In the genomic region with DNA sequence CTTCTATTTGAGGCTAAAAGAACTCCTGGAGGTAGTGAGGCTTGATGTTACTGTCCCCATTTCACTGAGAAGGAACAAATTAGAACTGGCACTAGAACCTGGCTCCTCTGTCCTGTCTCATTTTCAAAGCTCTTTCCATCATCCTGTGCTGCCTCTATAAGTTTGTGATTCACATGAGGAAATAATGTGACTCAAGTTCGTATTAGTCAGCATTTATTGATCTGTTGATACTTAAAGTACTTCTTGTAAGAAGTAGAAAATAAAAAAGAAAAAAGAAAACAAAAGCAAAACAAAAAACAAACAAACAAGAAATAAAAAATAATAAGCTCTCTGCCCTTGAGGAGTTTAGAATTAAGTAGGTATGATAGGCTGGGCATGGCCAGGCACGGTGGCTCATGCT, we compare ENCODE assay signal across 1 cellular context.
A peak's percentile ranks its signal among the peaks of the same experiment; 100 is the strongest.
TF ChIP-seq lines count a peak whose summit lies in the region.

No MANE protein-coding gene starts in this region.

TF ChIP-seq in IMR-90, 13 proteins besides CTCF, POLR2A, EP300 and RAD21:
- no peak for TF ChIP-seq SMC3 (IDR thresholded peaks at IDR 0.05; ENCODE audit: low read depth, low read length)
- peak; percentile 83 for TF ChIP-seq MAFK (IDR thresholded peaks at IDR 0.05; ENCODE audit: low read depth, low read length)
